9 cellular contexts compared by ENCODE assay signal in genomic region chr2:41896186-41896846, GRCh38.
DNase-seq lines count a peak whose midpoint lies in the region; ATAC-seq and TF ChIP-seq lines count a peak whose summit lies in the region.
"Had no signal": no experiment of that assay in that cellular context is flagged by ENCODE, and none has a peak within 500 bp of the region (broad histone marks: within the 10 kb centered on the region; RNA-seq: fewer than 3 reads in every experiment).

No MANE protein-coding gene starts in this region.

- no peaks in the 10 kb centered on the region for H3K27me3 ChIP-seq in right atrium auricular region

- H3K9me3 ChIP-seq in mesodermal cell (ENCODE audit: control insufficient read depth, low read length) (no peaks in the 10 kb centered on the region), right atrium auricular region (no peaks in the 10 kb centered on the region)

- no peaks in the 10 kb centered on the region for H3K36me3 ChIP-seq in mesodermal cell (ENCODE audit: control insufficient read depth, insufficient read depth, low read length)
- H3K36me3 ChIP-seq in right atrium auricular region, result no peaks in the 10 kb centered on the region

- DNase-seq in activated CD4-positive, CD25-positive, alpha-beta regulatory T cell treated with anti-CD3 and anti-CD28 coated beads, Interleukin-2, amount 50 U/mL, for 72 hours, result no peak
- DNase-seq in HuH-7.5 (ENCODE audit: low spot score) (no peak), GF-D8 (lab: John Stamatoyannopoulos, UW) (no peak), right atrium auricular region (ENCODE audit: low spot score) (no peak)
- DNase-seq: aorta had no signal

- peak; percentile 38 to 66 for ATAC-seq in activated CD4-positive, CD25-positive, alpha-beta regulatory T cell treated with anti-CD3 and anti-CD28 coated beads, Interleukin-2, amount 50 U/mL, for 24 hours
- ATAC-seq in GM21360 (IDR thresholded peaks at IDR 0.05; ENCODE audit: unreplicated experiment) (peak; percentile 81), HG03432 (IDR thresholded peaks at IDR 0.05; ENCODE audit: unreplicated experiment) (peak; percentile 89)

- no peak overlapping the region for H3K4me3 ChIP-seq in mesodermal cell (ENCODE audit: extremely low read depth, insufficient read depth, low read length, poor library complexity, severe bottlenecking)
- H3K4me3 ChIP-seq in right atrium auricular region, result no peak overlapping the region

- WGBS in mesodermal cell (ENCODE audit: insufficient coverage in 2 of 2), 2 experiments, result 82 to 90% methylated on average over 4 of the region's 5 CpGs

- no peak for TF ChIP-seq CTCF in right atrium auricular region (IDR thresholded peaks at IDR 0.05)

- H3K27ac ChIP-seq in mesodermal cell (ENCODE audit: low read depth, low read length, severe bottlenecking), result peak overlapping the region; percentile 19
- H3K27ac ChIP-seq in right atrium auricular region, result peak overlapping the region in 1 of 2 donors; percentile 61

- H3K4me1 ChIP-seq in mesodermal cell (ENCODE audit: control insufficient read depth, insufficient read depth, low read length, poor library complexity, severe bottlenecking), result no peaks in the 10 kb centered on the region
- H3K4me1 ChIP-seq in right atrium auricular region, result peaks cover 0 to 10% of the 10 kb centered on the region in 2 donors
